In the genomic region with DNA sequence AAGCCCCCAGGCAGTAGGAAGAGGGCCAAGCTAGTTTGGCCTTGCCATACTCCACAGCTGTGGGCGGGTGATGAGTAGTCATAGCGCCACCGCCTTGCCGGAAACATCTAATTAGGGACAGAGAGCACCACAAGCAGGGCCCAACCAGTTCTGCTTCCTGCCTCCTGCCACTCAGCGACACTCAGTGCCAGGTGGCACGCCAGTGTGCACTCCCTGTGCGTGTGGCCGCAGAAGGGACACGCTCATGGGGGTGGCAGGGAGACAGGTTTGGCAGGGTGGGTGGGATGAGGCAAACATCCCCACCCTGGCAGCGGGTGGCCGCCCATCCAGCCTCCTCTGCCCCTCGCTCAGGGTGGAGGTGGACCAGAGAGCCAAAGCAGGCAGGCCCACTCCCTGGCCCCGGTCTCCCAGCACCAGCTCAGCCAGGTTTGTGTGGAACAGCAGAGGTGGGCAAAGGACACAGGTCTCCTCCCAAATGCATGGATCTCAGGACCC, we compare ENCODE assay signal across 9 cellular contexts. TPM values are rescaled to one million over a fixed set of nuclear protein-coding genes. Genes with fewer than 3 reads are reported as not detected.
A peak's percentile ranks its signal among the peaks of the same experiment; 100 is the strongest.
DNase-seq lines count a peak whose midpoint lies in the region; ATAC-seq and TF ChIP-seq lines count a peak whose summit lies in the region.
"Had no signal": no experiment of that assay in that cellular context is flagged by ENCODE, and none has a peak within 500 bp of the region (broad histone marks: within the 10 kb centered on the region; RNA-seq: fewer than 3 reads in every experiment).

No MANE protein-coding gene starts in this region.

- peaks cover 22% of the 10 kb centered on the region for H3K4me1 Mint-ChIP-seq in activated CD8-positive, alpha-beta memory T cell treated with anti-CD3 and anti-CD28 coated beads, Interleukin-2, amount 10 ng/mL, durations not matched to agents 7 days and 5 days

- H3K36me3 Mint-ChIP-seq in activated CD8-positive, alpha-beta memory T cell treated with anti-CD3 and anti-CD28 coated beads, Interleukin-2, amount 10 ng/mL, durations not matched to agents 7 days and 5 days, result peaks cover 1% of the 10 kb centered on the region
- H3K36me3 Mint-ChIP-seq: activated naive CD8-positive, alpha-beta T cell had no signal

- H3K4me2 ChIP-seq in trophoblast cell (ENCODE audit: low read length), result no peak overlapping the region

- peaks cover 10% of the 10 kb centered on the region for H3K79me1 ChIP-seq in trophoblast cell (ENCODE audit: low read length)

- H3K23ac ChIP-seq in trophoblast cell (ENCODE audit: low read length), result no peak overlapping the region

- H3K27me3 ChIP-seq in trophoblast cell (ENCODE audit: insufficient read depth, low read length), result peaks cover 8% of the 10 kb centered on the region

- H2AFZ ChIP-seq in trophoblast cell (ENCODE audit: insufficient read depth, low read length, poor library complexity), result no peak overlapping the region

- peaks cover 34% of the 10 kb centered on the region for H3K27me3 Mint-ChIP-seq in activated CD8-positive, alpha-beta memory T cell treated with anti-CD3 and anti-CD28 coated beads, Interleukin-2, amount 10 ng/mL, durations not matched to agents 7 days and 5 days

- H2BK5ac ChIP-seq in trophoblast cell (ENCODE audit: low read depth, low read length, poor library complexity), result peak overlapping the region; percentile 22

- no peak overlapping the region for H3K18ac ChIP-seq in trophoblast cell (ENCODE audit: low read length)

- H3K9me3 ChIP-seq in trophoblast cell (ENCODE audit: insufficient read depth, low read depth, low read length), result peaks cover 7% of the 10 kb centered on the region

- H3K9me3 Mint-ChIP-seq in activated CD8-positive, alpha-beta memory T cell treated with anti-CD3 and anti-CD28 coated beads, Interleukin-2, amount 10 ng/mL, durations not matched to agents 7 days and 5 days (ENCODE audit: low read depth), result no peaks in the 10 kb centered on the region

- no peak overlapping the region for H3K4me3 ChIP-seq in trophoblast cell (ENCODE audit: low read depth, low read length)

- no peak overlapping the region for H3K4me3 Mint-ChIP-seq in activated CD8-positive, alpha-beta memory T cell treated with anti-CD3 and anti-CD28 coated beads, Interleukin-2, amount 10 ng/mL, durations not matched to agents 7 days and 5 days
- H3K4me3 Mint-ChIP-seq: activated naive CD8-positive, alpha-beta T cell had no signal

- peak overlapping the region; percentile 7 for H2BK120ac ChIP-seq in trophoblast cell (ENCODE audit: insufficient read depth, low read length, poor library complexity)

- peak overlapping the region; percentile 37 for H3K27ac ChIP-seq in C4-2B
- peak overlapping the region; percentile 36 for H3K27ac ChIP-seq in trophoblast cell (ENCODE audit: low read depth, low read length)

- peak overlapping the region; percentile 12 for H3K14ac ChIP-seq in trophoblast cell (ENCODE audit: low read length)

- peak; percentile 92 for DNase-seq in KBM-7
- DNase-seq in activated CD8-positive, alpha-beta memory T cell treated with anti-CD3 and anti-CD28 coated beads, Interleukin-2, amount 10 ng/mL, durations not matched to agents 7 days and 5 days, result peak; percentile 85
- DNase-seq in trophoblast cell, result no peak

- no peak overlapping the region for H4K12ac ChIP-seq in trophoblast cell (ENCODE audit: low read depth, low read length)

- H2BK12ac ChIP-seq in trophoblast cell (ENCODE audit: low read length), result no peak overlapping the region

- no CpG with 5 or more reads among the region's 13 CpGs for WGBS in trophoblast cell (ENCODE audit: extremely low coverage, insufficient coverage, insufficient read length)

- in situ Hi-C loops in KBM-7 (cut with MboI; ENCODE audit: low pct_unique_long_range_greater_than_20kb, low sequenced_read_pairs), result no loop called here

- peaks cover 17% of the 10 kb centered on the region for H3K79me2 ChIP-seq in trophoblast cell (ENCODE audit: control insufficient read depth, insufficient read depth, low read length, poor library complexity)

- H3K36me3 ChIP-seq in trophoblast cell (ENCODE audit: control insufficient read depth in 1 of 2, insufficient read depth in 2 of 2, low read length in 2 of 2), result peaks cover 39 to 42% of the 10 kb centered on the region in 2 experiments

- no peak for TF ChIP-seq CTCF in C4-2B (conservative IDR thresholded peaks at IDR 0.05)

- H4K8ac ChIP-seq in trophoblast cell (ENCODE audit: low read depth, low read length), result peak overlapping the region; percentile 4

- CTCF ChIA-PET in activated CD8-positive, alpha-beta memory T cell treated with anti-CD3 and anti-CD28 coated beads, Interleukin-2, amount 10 ng/mL, durations not matched to agents 7 days and 5 days (lab: Charles Lee), result interaction anchor here (1.1 to 6.8 kb wide), 7 partner anchors 12 to 97 kb away, joined by 3 to 67 read pairs (median 9); partner anchors contain the start of genes AP5B1, FIBP and KAT5

- H3K27ac Mint-ChIP-seq in activated CD8-positive, alpha-beta memory T cell treated with anti-CD3 and anti-CD28 coated beads, Interleukin-2, amount 10 ng/mL, durations not matched to agents 7 days and 5 days, result peak overlapping the region; percentile 73
- H3K27ac Mint-ChIP-seq: activated naive CD8-positive, alpha-beta T cell had no signal

- ATAC-seq in GM19025 (IDR thresholded peaks at IDR 0.05; ENCODE audit: low read depth, unreplicated experiment) (peak; percentile 87), HG02840 (IDR thresholded peaks at IDR 0.05; ENCODE audit: low FRiP score, unreplicated experiment) (no peak), GM18502 (IDR thresholded peaks at IDR 0.05; ENCODE audit: poor library complexity, unreplicated experiment) (no peak), HG02588 (IDR thresholded peaks at IDR 0.05; ENCODE audit: unreplicated experiment) (no peak)
- ATAC-seq in activated CD8-positive, alpha-beta memory T cell treated with anti-CD3 and anti-CD28 coated beads, Interleukin-2, amount 10 ng/mL, durations not matched to agents 7 days and 5 days, result peak; percentile 95

- no peak overlapping the region for H4K91ac ChIP-seq in trophoblast cell (ENCODE audit: low read depth, low read length)

- no peak overlapping the region for H3K4ac ChIP-seq in trophoblast cell (ENCODE audit: low read depth, low read length)

- H2AK5ac ChIP-seq in trophoblast cell (ENCODE audit: low read length), result no peak overlapping the region

- peak overlapping the region; percentile 11 for H3K9ac ChIP-seq in trophoblast cell (ENCODE audit: low read length)

- peaks cover 13 to 26% of the 10 kb centered on the region in 2 experiments for H3K4me1 ChIP-seq in trophoblast cell (ENCODE audit: control insufficient read depth in 1 of 2, insufficient read depth in 2 of 2, low read length in 2 of 2)

RNA-seq across cellular contexts. Expression of gene OVOL1, which starts 4.9 kb away (rescaled TPM):
- total RNA-seq in activated CD8-positive, alpha-beta memory T cell treated with anti-CD3 and anti-CD28 coated beads, Interleukin-2, amount 10 ng/mL, durations not matched to agents 7 days and 5 days, result not detected
- polyA plus RNA-seq in trophoblast cell (2013), result 74.8 and 82.7 TPM in 2 replicates

RNA-seq across cellular contexts. Expression of gene AP5B1, which starts 11.0 kb away (rescaled TPM):
- total RNA-seq in activated CD8-positive, alpha-beta memory T cell treated with anti-CD3 and anti-CD28 coated beads, Interleukin-2, amount 10 ng/mL, durations not matched to agents 7 days and 5 days, result 10 to 100 TPM; 25.0 to 25.8 TPM
- polyA plus RNA-seq in trophoblast cell (2013), result 13.5 and 14.6 TPM in 2 replicates

RNA-seq across cellular contexts. Expression of gene SNX32, which starts 42.0 kb away (rescaled TPM):
- total RNA-seq in activated CD8-positive, alpha-beta memory T cell treated with anti-CD3 and anti-CD28 coated beads, Interleukin-2, amount 10 ng/mL, durations not matched to agents 7 days and 5 days, result 1 to 10 TPM; 1.7 to 2.4 TPM
- polyA plus RNA-seq in trophoblast cell (2013), result 0.22 and 0.27 TPM in 2 replicates

Comparison
In these comparisons a context has a peak if more than half of its experiments do, and no peak if none do; other contexts are left out.
1. ATAC-seq: peak in GM19025 (single experiment) and activated CD8-positive, alpha-beta memory T cell treated with anti-CD3 and anti-CD28 coated beads, Interleukin-2, amount 10 ng/mL, durations not matched to agents 7 days and 5 days (single experiment); none in HG02840 (single experiment), GM18502 (single experiment) and HG02588 (single experiment).
2. DNase-seq: peak in KBM-7 (single experiment) and activated CD8-positive, alpha-beta memory T cell treated with anti-CD3 and anti-CD28 coated beads, Interleukin-2, amount 10 ng/mL, durations not matched to agents 7 days and 5 days (single experiment); none in trophoblast cell (0 of 2).